ENCODE assay signal across 9 cellular contexts in the genomic region with DNA sequence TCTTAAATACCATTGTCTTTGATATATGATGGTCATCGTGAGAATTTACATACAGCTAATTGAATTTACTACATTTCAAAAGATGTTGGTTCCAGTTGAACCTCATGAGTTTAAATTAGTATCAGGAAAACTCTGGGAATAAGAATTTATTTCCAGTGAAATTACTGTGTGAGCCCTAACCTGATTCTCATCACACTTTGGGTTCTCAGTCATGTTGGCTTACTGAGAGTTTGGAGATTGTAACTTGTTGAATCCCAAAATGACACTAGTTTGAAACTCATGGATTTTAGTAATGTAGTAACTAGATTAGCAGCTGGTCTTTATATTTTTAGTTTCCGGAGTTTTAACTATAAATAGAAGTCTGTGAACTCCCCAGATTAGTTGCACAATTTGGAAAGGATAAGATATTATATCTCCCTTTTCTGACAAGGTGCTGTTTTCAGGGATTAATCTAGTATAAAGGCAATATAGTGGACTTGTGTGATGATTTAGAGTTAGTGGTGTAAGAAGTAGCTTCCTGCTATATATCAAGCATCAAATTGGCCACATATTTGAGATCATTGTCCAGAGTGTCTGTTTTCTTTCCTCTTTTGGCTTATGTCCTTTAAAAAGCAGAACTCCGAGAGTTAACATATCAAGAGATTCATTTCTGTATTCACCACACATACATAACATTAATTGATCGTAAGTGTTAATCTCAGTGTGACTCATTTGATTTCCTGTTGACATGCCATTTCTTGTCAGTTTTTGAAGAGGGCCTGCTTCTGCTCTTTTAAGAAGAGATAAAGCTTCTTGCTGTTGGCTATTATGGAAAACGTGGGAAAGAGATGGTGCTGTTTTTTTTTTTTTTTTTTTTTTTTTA. TPM values are rescaled to one million over a fixed set of nuclear protein-coding genes. Genes with fewer than 3 reads are reported as not detected.
DNase-seq lines count a peak whose midpoint lies in the region; ATAC-seq, FAIRE-seq and TF ChIP-seq lines count a peak whose summit lies in the region.
"Had no signal": no experiment of that assay in that cellular context is flagged by ENCODE, and none has a peak within 500 bp of the region (broad histone marks: within the 10 kb centered on the region; RNA-seq: fewer than 3 reads in every experiment).

No MANE protein-coding gene starts in this region.

- no peak for TF ChIP-seq CTCF in fibroblast of lung (conservative IDR thresholded peaks at IDR 0.05 in 1 of 2, IDR thresholded peaks at IDR 0.05 in 1 of 2; ENCODE audit: low read depth in 1 of 2, low read length in 2 of 2)
- TF ChIP-seq CTCF in GM20000 (IDR thresholded peaks at IDR 0.05; ENCODE audit: extremely low read depth, missing control alignments) = no peak

- ATAC-seq in HG03039 (IDR thresholded peaks at IDR 0.05; ENCODE audit: unreplicated experiment) = no peak

- no peaks in the 10 kb centered on the region for H3K36me3 ChIP-seq in fibroblast of lung (ENCODE audit: control insufficient read depth, insufficient read depth, low read length)

- no peaks in the 10 kb centered on the region for H3K9me3 Mint-ChIP-seq in T-helper 1 cell treated with Interleukin-12 subunit alpha and Interleukin-12 subunit beta and Interleukin-4 antibody, amounts not matched to agents 30 μg/mL and 1 μg/mL, for 36 hours
- H3K9me3 Mint-ChIP-seq: nephron had no signal

- FAIRE-seq in H54 (lab: Jason Lieb, UNC) = peak; percentile 41

- no peak for DNase-seq in H54 (ENCODE audit: insufficient read length, low spot score)
- DNase-seq in fibroblast of lung (ENCODE audit: low read depth in 2 of 2) = peak in 1 of 2 donors; percentile 38
- no peak for DNase-seq in COLO668 (lab: John Stamatoyannopoulos, UW; ENCODE audit: unreplicated experiment)
- no peak for DNase-seq in GM20000 (ENCODE audit: low spot score)
- DNase-seq in HK-2 (ENCODE audit: unreplicated experiment) = no peak

- H3K27me3 ChIP-seq in fibroblast of lung (ENCODE audit: control insufficient read depth, insufficient read depth, low read length) = no peaks in the 10 kb centered on the region

- no peaks in the 10 kb centered on the region for H3K9me3 ChIP-seq in fibroblast of lung (ENCODE audit: control insufficient read depth, insufficient read depth, low read depth, low read length)

- peak overlapping the region; percentile 70 for H3K4me3 Mint-ChIP-seq in T-helper 1 cell treated with Interleukin-12 subunit alpha and Interleukin-12 subunit beta and Interleukin-4 antibody, amounts not matched to agents 30 μg/mL and 1 μg/mL, for 36 hours
- H3K4me3 Mint-ChIP-seq: nephron had no signal

- H3K4me1 Mint-ChIP-seq in T-helper 1 cell treated with Interleukin-12 subunit alpha and Interleukin-12 subunit beta and Interleukin-4 antibody, amounts not matched to agents 30 μg/mL and 1 μg/mL, for 36 hours (ENCODE audit: low read depth) = peaks cover 55% of the 10 kb centered on the region

- peak overlapping the region in 1 of 4 experiments; percentile 5 for H3K4me3 ChIP-seq in fibroblast of lung (replicated peaks in 1 of 4; ENCODE audit: control extremely low read depth in 1 of 4, insufficient read depth in 1 of 4, low read depth in 3 of 4, low read length in 4 of 4)
- H3K4me3 ChIP-seq in skin epidermis = no peak overlapping the region

- no peaks in the 10 kb centered on the region for H4K20me1 ChIP-seq in fibroblast of lung (ENCODE audit: control insufficient read depth, extremely low read depth, insufficient read depth, low read length)

- TF ChIP-seq POLR2A in H54 (IDR thresholded peaks at IDR 0.05; ENCODE audit: low read depth, low read length) = no peak

- H3K79me2 ChIP-seq in fibroblast of lung (ENCODE audit: control insufficient read depth, insufficient read depth, low read length) = peaks cover 63% of the 10 kb centered on the region

- no peak overlapping the region for H3K9ac ChIP-seq in fibroblast of lung (ENCODE audit: insufficient read depth, low read length)

- peaks cover 4% of the 10 kb centered on the region for H3K4me1 ChIP-seq in fibroblast of lung (ENCODE audit: control insufficient read depth, extremely low read depth, insufficient read depth, low read length)

- peak overlapping the region; percentile 87 for H3K27ac Mint-ChIP-seq in T-helper 1 cell treated with Interleukin-12 subunit alpha and Interleukin-12 subunit beta and Interleukin-4 antibody, amounts not matched to agents 30 μg/mL and 1 μg/mL, for 36 hours

- H3K27ac ChIP-seq in fibroblast of lung (ENCODE audit: insufficient read depth, low read length) = no peak overlapping the region
- H3K27ac ChIP-seq in skin epidermis = peak overlapping the region in 18 of 21 experiments; percentile 29 to 95 (median 78)

- no peak overlapping the region for H2AFZ ChIP-seq in fibroblast of lung (ENCODE audit: low read length)

- H3K36me3 Mint-ChIP-seq in T-helper 1 cell treated with Interleukin-12 subunit alpha and Interleukin-12 subunit beta and Interleukin-4 antibody, amounts not matched to agents 30 μg/mL and 1 μg/mL, for 36 hours (ENCODE audit: low read depth) = peaks cover 39% of the 10 kb centered on the region

- H3K27me3 Mint-ChIP-seq in T-helper 1 cell treated with Interleukin-12 subunit alpha and Interleukin-12 subunit beta and Interleukin-4 antibody, amounts not matched to agents 30 μg/mL and 1 μg/mL, for 36 hours (ENCODE audit: low read depth) = no peaks in the 10 kb centered on the region

- peak overlapping the region; percentile 62 for H3K4me2 ChIP-seq in fibroblast of lung (ENCODE audit: extremely low read depth, insufficient read depth, low read length)

RNA-seq across cellular contexts. Expression of a gene that starts 15.7 kb away (rescaled TPM):
- total RNA-seq in fibroblast of lung = 89.6 and 97.3 TPM in 2 replicates
- polyA plus RNA-seq in fibroblast of lung = 128 and 133 TPM in 2 replicates
- polyA plus RNA-seq in fibroblast of lung (2012) = 156 and 174 TPM in 2 replicates
- 6.8 and 9.9 TPM in 2 replicates for polyA minus RNA-seq in fibroblast of lung (ENCODE audit: low replicate concordance)

RNA-seq across cellular contexts. Expression of a gene that starts 18.4 kb away (rescaled TPM):
- total RNA-seq in fibroblast of lung = 53.3 and 62.7 TPM in 2 replicates
- polyA plus RNA-seq in fibroblast of lung = 8.7 and 13.0 TPM in 2 replicates
- polyA plus RNA-seq in fibroblast of lung (2012) = 15.6 and 24.8 TPM in 2 replicates
- polyA minus RNA-seq in fibroblast of lung (ENCODE audit: low replicate concordance) = 1.3 and 6.7 TPM in 2 replicates
